ENCODE assay signal across 13 cellular contexts in the genomic region with DNA sequence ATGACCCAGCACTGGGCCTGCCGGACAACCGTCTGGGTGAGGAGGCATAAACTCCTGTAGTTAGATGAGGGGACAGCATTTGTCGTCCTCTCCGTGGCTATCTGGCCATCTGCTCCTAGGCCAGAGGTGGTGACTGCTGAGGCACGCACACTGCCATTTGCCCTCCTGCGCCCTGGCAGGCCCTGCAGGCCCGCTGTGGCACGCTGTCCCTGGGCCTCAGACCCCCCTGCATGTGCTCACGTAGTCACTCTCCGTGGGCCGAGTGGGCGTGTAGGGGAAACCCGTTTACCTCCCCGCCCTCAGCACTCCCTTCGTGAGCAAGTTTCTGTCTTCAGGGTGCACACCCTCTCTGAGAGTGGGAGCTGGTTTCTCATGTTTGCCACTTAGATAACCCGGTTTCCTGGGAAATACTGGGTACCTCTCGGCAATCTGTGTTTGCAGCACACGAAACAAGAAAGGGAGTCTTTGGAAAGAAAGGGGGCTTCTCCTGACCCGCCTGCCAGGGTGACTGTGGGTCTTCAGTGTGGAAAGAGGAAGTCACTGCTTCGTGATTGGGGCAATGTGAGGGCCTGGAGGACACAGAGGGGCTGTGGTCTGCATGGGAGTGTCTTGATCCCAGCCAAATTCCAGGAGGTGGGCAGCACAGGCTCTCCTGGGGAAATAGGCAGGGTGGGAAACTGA. TPM values are rescaled to one million over a fixed set of nuclear protein-coding genes. Genes with fewer than 3 reads are reported as not detected.
A peak's percentile ranks its signal among the peaks of the same experiment; 100 is the strongest.
DNase-seq lines count a peak whose midpoint lies in the region; ATAC-seq and TF ChIP-seq lines count a peak whose summit lies in the region.
"Had no signal": no experiment of that assay in that cellular context is flagged by ENCODE, and none has a peak within 500 bp of the region (broad histone marks: within the 10 kb centered on the region; RNA-seq: fewer than 3 reads in every experiment).

No MANE protein-coding gene starts in this region.

- H3K4me3 Mint-ChIP-seq in CD8-positive, alpha-beta memory T cell: no peak overlapping the region
- H3K4me3 Mint-ChIP-seq in activated naive CD8-positive, alpha-beta T cell treated with anti-CD3 and anti-CD28 coated beads, Interleukin-2, amount 50 U/mL, for 24 hours: no peak overlapping the region

- CTCF ChIA-PET in CD8-positive, alpha-beta memory T cell (lab: Charles Lee): no interaction called here

- H3K36me3 Mint-ChIP-seq in CD8-positive, alpha-beta memory T cell: no peaks in the 10 kb centered on the region
- H3K36me3 Mint-ChIP-seq in activated naive CD8-positive, alpha-beta T cell treated with anti-CD3 and anti-CD28 coated beads, Interleukin-2, amount 50 U/mL, for 24 hours (ENCODE audit: low read depth): no peaks in the 10 kb centered on the region

- no peaks in the 10 kb centered on the region for H3K27me3 Mint-ChIP-seq in CD8-positive, alpha-beta memory T cell
- no peaks in the 10 kb centered on the region for H3K27me3 Mint-ChIP-seq in activated naive CD8-positive, alpha-beta T cell treated with anti-CD3 and anti-CD28 coated beads, Interleukin-2, amount 50 U/mL, for 24 hours

- peak; percentile 42 for ATAC-seq in activated naive CD8-positive, alpha-beta T cell treated with anti-CD3 and anti-CD28 coated beads, Interleukin-2, amount 50 U/mL, for 24 hours
- ATAC-seq in omental fat pad (ENCODE audit: low FRiP score): peak; percentile 77
- no peak for ATAC-seq in HG02870 (IDR thresholded peaks at IDR 0.05; ENCODE audit: unreplicated experiment)
- ATAC-seq in GM21526 (IDR thresholded peaks at IDR 0.05; ENCODE audit: low FRiP score, unreplicated experiment): no peak
- no peak for ATAC-seq in GM21576 (IDR thresholded peaks at IDR 0.05; ENCODE audit: unreplicated experiment)
- ATAC-seq in HG03135 (IDR thresholded peaks at IDR 0.05; ENCODE audit: unreplicated experiment): no peak
- ATAC-seq: activated CD4-positive, CD25-positive, alpha-beta regulatory T cell treated with anti-CD3 and anti-CD28 coated beads, Interleukin-2, amount 50 U/mL, for 24 hours; HepG2 had no signal

- POLR2A ChIA-PET in CD8-positive, alpha-beta memory T cell (lab: Charles Lee): no interaction called here

- no peak for TF ChIP-seq CTCF in omental fat pad (IDR thresholded peaks at IDR 0.05)

- H3K27me3 ChIP-seq in CD8-positive, alpha-beta memory T cell (ENCODE audit: insufficient read depth, low read length, poor library complexity, severe bottlenecking): no peaks in the 10 kb centered on the region
- H3K27me3 ChIP-seq in H7 (ENCODE audit: control insufficient read depth, insufficient read depth, low read length): no peaks in the 10 kb centered on the region

- H3K27ac ChIP-seq in CD8-positive, alpha-beta memory T cell (ENCODE audit: low read depth, low read length): peak overlapping the region; percentile 17

- no peaks in the 10 kb centered on the region for H3K9me3 ChIP-seq in CD8-positive, alpha-beta memory T cell (ENCODE audit: low read length)

- H3K9me3 Mint-ChIP-seq in CD8-positive, alpha-beta memory T cell: no peaks in the 10 kb centered on the region
- H3K9me3 Mint-ChIP-seq in activated naive CD8-positive, alpha-beta T cell treated with anti-CD3 and anti-CD28 coated beads, Interleukin-2, amount 50 U/mL, for 24 hours: no peaks in the 10 kb centered on the region

- peaks cover 0 to 2% (median 0%) of the 10 kb centered on the region in 3 donors for H3K4me1 Mint-ChIP-seq in CD8-positive, alpha-beta memory T cell
- peaks cover 22% of the 10 kb centered on the region for H3K4me1 Mint-ChIP-seq in activated naive CD8-positive, alpha-beta T cell treated with anti-CD3 and anti-CD28 coated beads, Interleukin-2, amount 50 U/mL, for 24 hours

- H3K36me3 ChIP-seq in CD8-positive, alpha-beta memory T cell (ENCODE audit: insufficient read depth, low read length): no peaks in the 10 kb centered on the region
- H3K36me3 ChIP-seq in H7 (replicated peaks; ENCODE audit: control insufficient read depth, insufficient read depth, low read length): no peaks in the 10 kb centered on the region

- peak overlapping the region in 2 of 8 donors; percentile 17 to 65 for H3K27ac Mint-ChIP-seq in CD8-positive, alpha-beta memory T cell
- H3K27ac Mint-ChIP-seq in activated naive CD8-positive, alpha-beta T cell treated with anti-CD3 and anti-CD28 coated beads, Interleukin-2, amount 50 U/mL, for 24 hours: no peak overlapping the region

- H3K4me1 ChIP-seq in CD8-positive, alpha-beta memory T cell (ENCODE audit: insufficient read depth, low read length): no peaks in the 10 kb centered on the region

- DNase-seq in CD8-positive, alpha-beta memory T cell: no peak
- DNase-seq in H7: peak; percentile 59
- peak; percentile 34 for DNase-seq in activated naive CD8-positive, alpha-beta T cell treated with anti-CD3 and anti-CD28 coated beads, Interleukin-2, amount 50 U/mL, for 24 hours
- DNase-seq in omental fat pad (ENCODE audit: low spot score): no peak
- DNase-seq: DMS79, small intestine had no signal

- no peak overlapping the region for H3K4me3 ChIP-seq in CD8-positive, alpha-beta memory T cell (ENCODE audit: low read length)
- no peak overlapping the region for H3K4me3 ChIP-seq in H7 (ENCODE audit: insufficient read depth, low read depth, low read length)

RNA-seq across cellular contexts. Expression of a gene that starts 10.8 kb away (rescaled TPM):
- total RNA-seq in CD8-positive, alpha-beta memory T cell: not detected
- polyA plus RNA-seq in CD8-positive, alpha-beta memory T cell: 0.06 TPM
- total RNA-seq in H7 (2014; rRNA removed; shearing (Covaris generic)): 1.1 and 2.4 TPM in 2 replicates
- total RNA-seq in omental fat pad: under 1 TPM in 3 of 4 donors, not detected in 1; 0.19 to 0.60 (median 0.47) TPM
- total RNA-seq: lung microvascular endothelial cell had no signal

Comparison
In these comparisons a context has a peak if more than half of its experiments do, and no peak if none do; other contexts are left out.
1. DNase-seq: peak in H7 (single experiment) and activated naive CD8-positive, alpha-beta T cell treated with anti-CD3 and anti-CD28 coated beads, Interleukin-2, amount 50 U/mL, for 24 hours (single experiment); none in CD8-positive, alpha-beta memory T cell (0 of 5) and omental fat pad (single experiment).
2. ATAC-seq: peak in activated naive CD8-positive, alpha-beta T cell treated with anti-CD3 and anti-CD28 coated beads, Interleukin-2, amount 50 U/mL, for 24 hours (single experiment) and omental fat pad (single experiment); none in HG02870 (single experiment), GM21526 (single experiment), GM21576 (single experiment) and HG03135 (single experiment).